8 cellular contexts compared by ENCODE assay signal in genomic region chr11:9460322-9461067, GRCh38. TPM values are rescaled to one million over a fixed set of nuclear protein-coding genes. Genes with fewer than 3 reads are reported as not detected.
DNase-seq lines count a peak whose midpoint lies in the region; ATAC-seq and TF ChIP-seq lines count a peak whose summit lies in the region.

TSS of gene ZNF143 (plus strand) at chr11:9461012. CDS start at chr11:9471309, 10,297 bp downstream.

- no peaks in the 10 kb centered on the region for H3K27me3 ChIP-seq in KMS-11 (ENCODE audit: insufficient read depth, low read depth)
- no peaks in the 10 kb centered on the region for H3K27me3 ChIP-seq in Peyer's patch
- no peaks in the 10 kb centered on the region for H3K27me3 ChIP-seq in muscle layer of colon (ENCODE audit: control insufficient read depth in 1 of 2, insufficient read depth in 2 of 2, low read length in 2 of 2)

- no peaks in the 10 kb centered on the region for H3K36me3 ChIP-seq in KMS-11 (ENCODE audit: insufficient read depth)
- H3K36me3 ChIP-seq in Peyer's patch = no peaks in the 10 kb centered on the region
- no peaks in the 10 kb centered on the region for H3K36me3 ChIP-seq in muscle layer of colon (ENCODE audit: insufficient read depth, low read length)

- H3K4me1 ChIP-seq in KMS-11 (ENCODE audit: low read depth, poor library complexity, severe bottlenecking) (peaks cover 18% of the 10 kb centered on the region), Peyer's patch (peaks cover 3 to 14% (median 10%) of the 10 kb centered on the region in 4 donors), muscle layer of colon (ENCODE audit: insufficient read depth, low read length) (peaks cover 25% of the 10 kb centered on the region)

- H3K27ac ChIP-seq in KMS-11 = peak within 1 kb of the TSS; percentile 99
- peak within 1 kb of the TSS; percentile 96 to 99 (median 98) for H3K27ac ChIP-seq in Peyer's patch
- peak within 1 kb of the TSS; percentile 99 for H3K27ac ChIP-seq in muscle layer of colon (ENCODE audit: low read depth, low read length)

- H3K4me2 ChIP-seq in KMS-11 = peak within 1 kb of the TSS; percentile 67

- H3K9me3 ChIP-seq in Peyer's patch (no peaks in the 10 kb centered on the region), muscle layer of colon (ENCODE audit: low read length) (no peaks in the 10 kb centered on the region)

- H3K79me2 ChIP-seq in KMS-11 (ENCODE audit: insufficient read depth, low read depth) = peaks cover 37% of the 10 kb centered on the region

- H3K9ac ChIP-seq in KMS-11 (peak within 1 kb of the TSS; percentile 92), muscle layer of colon (ENCODE audit: low read length) (peak within 1 kb of the TSS; percentile 100)

- TF ChIP-seq CTCF in KMS-11 (conservative IDR thresholded peaks at IDR 0.05; ENCODE audit: low read depth, low read length) = no peak
- peak in 4 of 6 experiments; percentile 9 to 46 (median 32) for TF ChIP-seq CTCF in Peyer's patch (IDR thresholded peaks at IDR 0.05)

- DNase-seq in DMS53 treated with DMSO at 0.1 percent for 48 hours (lab: John Stamatoyannopoulos, UW; ENCODE audit: unreplicated experiment) (peak; percentile 98), Peyer's patch (peak; percentile 99 to 100 (median 100))
- peak; percentile 100 for DNase-seq in activated T-cell treated with anti-CD3 and anti-CD28 coated beads, Interleukin-2, amount 50 U/mL, for 48 hours
- DNase-seq in stimulated activated CD8-positive, alpha-beta memory T cell treated with anti-CD3 and anti-CD28 coated beads, Interleukin-7, amount 100 ng/mL, for 24 hours (ENCODE audit: low read depth) = peak; percentile 100

- no peak within 1 kb of the TSS for H3K4me3 ChIP-seq in KMS-11 (IDR thresholded peaks at IDR 0.05; ENCODE audit: insufficient read depth, low read depth, low read length)
- H3K4me3 ChIP-seq in Peyer's patch = peak within 1 kb of the TSS; percentile 81 to 97 (median 86)
- H3K4me3 ChIP-seq in muscle layer of colon (ENCODE audit: low read depth in 1 of 2, low read length in 2 of 2) = peak within 1 kb of the TSS; percentile 89 to 99

- TF ChIP-seq POLR2A in Peyer's patch (IDR thresholded peaks at IDR 0.05) = peak; percentile 93 to 95

- no peaks in the 10 kb centered on the region for H4K20me1 ChIP-seq in KMS-11 (ENCODE audit: insufficient read depth)

- H2AFZ ChIP-seq in KMS-11 (ENCODE audit: low read depth) = peak within 1 kb of the TSS; percentile 80

- ATAC-seq in GM21737 (IDR thresholded peaks at IDR 0.05; ENCODE audit: unreplicated experiment) (peak; percentile 88), esophagus mucosa (peak; percentile 98)

RNA-seq across cellular contexts. Expression of gene ZNF143, which starts in this region (rescaled TPM):
- 10 to 100 TPM in 3 of 4 donors, 1 to 10 TPM in 1; 8.5 to 56.1 (median 35.7) TPM for total RNA-seq in Peyer's patch
- total RNA-seq in esophagus mucosa = 12.6 TPM
